Comparison of ENCODE assay signal across 8 cellular contexts in the genomic region with DNA sequence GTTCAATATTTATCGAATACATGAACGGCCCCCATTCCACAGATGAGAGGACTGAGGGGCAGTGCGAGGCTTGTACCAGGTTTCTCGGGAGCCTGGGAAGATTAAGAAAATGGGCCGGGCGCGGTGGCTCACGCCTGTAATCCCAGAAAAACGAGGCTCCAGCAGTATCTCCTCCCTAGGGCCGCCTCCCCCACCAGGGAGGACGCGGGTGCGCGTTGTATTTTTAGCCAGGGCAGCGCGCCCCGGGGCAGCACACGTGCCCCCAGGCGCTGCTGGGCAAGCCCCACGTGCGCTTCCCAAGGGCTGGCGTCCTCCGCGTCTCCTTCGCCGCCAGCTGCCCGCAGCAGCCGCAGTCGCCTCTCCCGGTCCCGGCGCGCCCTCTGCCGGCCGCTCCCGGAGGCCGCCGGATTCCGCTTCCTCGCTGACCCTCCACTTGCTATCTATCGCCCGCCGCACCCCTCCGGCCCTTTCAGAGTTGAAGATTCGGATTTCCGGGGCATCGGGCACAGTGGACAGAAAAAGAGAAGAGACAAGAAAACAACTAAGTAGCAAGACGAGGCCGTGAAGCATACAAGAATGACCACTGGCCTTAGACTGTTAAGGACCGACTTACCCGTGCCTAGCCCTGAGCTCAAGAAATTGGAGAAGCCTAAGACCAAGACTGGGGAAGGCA. TPM values are rescaled to one million over a fixed set of nuclear protein-coding genes. Genes with fewer than 3 reads are reported as not detected.
DNase-seq lines count a peak whose midpoint lies in the region; ATAC-seq, FAIRE-seq and TF ChIP-seq lines count a peak whose summit lies in the region.

No MANE protein-coding gene starts in this region.

- H2BK15ac ChIP-seq in H1 (ENCODE audit: low read length) (0 out of 2 replicates have a peak overlapping the region, but pooled peaks have one; percentile 20), mesenchymal stem cell (ENCODE audit: low read depth, poor library complexity, severe bottlenecking) (no peak overlapping the region)

- peak in 1 of 2 experiments; percentile 83; a peak in 2 of 3 replicates for TF ChIP-seq EP300 in H1 (IDR thresholded peaks at IDR 0.05; ENCODE audit: borderline replicate concordance in 1 of 2, low read depth in 2 of 2, low read length in 2 of 2)

- H2BK5ac ChIP-seq in H1 (ENCODE audit: low read depth, low read length): no peak overlapping the region; the same call in 1 of the 2 replicates
- H2BK5ac ChIP-seq in mesenchymal stem cell (ENCODE audit: low read depth, low read length, poor library complexity, severe bottlenecking): no peak overlapping the region

- no peak overlapping the region for H2BK120ac ChIP-seq in H1 (replicated peaks; ENCODE audit: low read depth, low read length)
- H2BK120ac ChIP-seq in mesenchymal stem cell (ENCODE audit: low read depth, low read length): no peak overlapping the region

- H3K9me3 Mint-ChIP-seq in activated CD4-positive, alpha-beta memory T cell treated with anti-CD3 and anti-CD28 coated beads for 36 hours: no peaks in the 10 kb centered on the region

- H4K5ac ChIP-seq in H1 (ENCODE audit: insufficient read length, low read depth, low read length): peak overlapping the region; percentile 7

- H3K4me3 ChIP-seq in BLaER1 treated with 17β-estradiol and CSF1 and Interleukin-3, amounts not matched to agents 10 nM and 100 nM: peak overlapping the region in 1 of 10 experiments; percentile 37; a peak in 3 of 20 replicates
- H3K4me3 ChIP-seq in H1 (ENCODE audit: extremely low read depth in 1 of 4, insufficient read depth in 2 of 4, low read depth in 3 of 4, low read length in 4 of 4) (peak overlapping the region in 1 of 4 experiments; percentile 51; a peak in 2 of 8 replicates), mesenchymal stem cell (ENCODE audit: insufficient read depth in 1 of 2, low read depth in 1 of 2, low read length in 2 of 2) (peak overlapping the region in 1 of 2 experiments; percentile 66)

- H2AFZ ChIP-seq in H1 (ENCODE audit: low read length) (0 out of 2 replicates have a peak overlapping the region, but pooled peaks have one; percentile 95), mesenchymal stem cell (ENCODE audit: low read depth, low read length) (no peak overlapping the region)

- DNase-seq in HCEC 1CT (peak; percentile 73), NCI-H69 (lab: John Stamatoyannopoulos, UW) (peak; percentile 81), H1 (ENCODE audit: low read depth in 1 of 2, low spot score in 2 of 2) (peak in 1 of 2 experiments; percentile 96), mesenchymal stem cell (peak; percentile 84)
- peak; percentile 79 for DNase-seq in activated CD4-positive, alpha-beta memory T cell treated with anti-CD3 and anti-CD28 coated beads for 36 hours
- peak; percentile 61 for DNase-seq in stimulated activated CD8-positive, alpha-beta memory T cell treated with anti-CD3 and anti-CD28 coated beads, Interleukin-4, amount 100 ng/mL, for 24 hours (ENCODE audit: low read depth)

- no peak for TF ChIP-seq POLR2A in H1 (IDR thresholded peaks at IDR 0.05; ENCODE audit: control extremely low read depth in 1 of 2, low read depth in 2 of 2, low read length in 2 of 2)

- H3K18ac ChIP-seq in H1 (ENCODE audit: extremely low read depth, low read length) (no peak overlapping the region; the same call in 1 of the 2 replicates), mesenchymal stem cell (ENCODE audit: low read depth in 1 of 2, low read length in 2 of 2) (no peak overlapping the region)

- no peak overlapping the region for H3K27ac Mint-ChIP-seq in activated CD4-positive, alpha-beta memory T cell treated with anti-CD3 and anti-CD28 coated beads for 36 hours

- peaks cover 0 to 16% (median 0%) of the 10 kb centered on the region in 11 experiments; a peak in 3 of 22 replicates for H4K20me1 ChIP-seq in BLaER1 treated with 17β-estradiol and CSF1 and Interleukin-3, amounts not matched to agents 10 nM and 100 nM
- peaks cover 0 to 9% of the 10 kb centered on the region in 2 experiments for H4K20me1 ChIP-seq in H1 (replicated peaks in 1 of 2; ENCODE audit: control insufficient read depth in 1 of 2, insufficient read depth in 2 of 2, low read length in 2 of 2)

- peaks cover 15 to 41% (median 37%) of the 10 kb centered on the region in 10 experiments for H3K4me1 ChIP-seq in BLaER1 treated with 17β-estradiol and CSF1 and Interleukin-3, amounts not matched to agents 10 nM and 100 nM
- peaks cover 0 to 14% (median 5%) of the 10 kb centered on the region in 4 experiments; a peak in 5 of 7 replicates for H3K4me1 ChIP-seq in H1 (replicated peaks in 1 of 4; ENCODE audit: control insufficient read depth in 3 of 4, insufficient read depth in 4 of 4, low read length in 3 of 4)
- peaks cover 18% of the 10 kb centered on the region for H3K4me1 ChIP-seq in mesenchymal stem cell (ENCODE audit: control insufficient read depth, insufficient read depth, low read depth, low read length)

- no peak for ATAC-seq in GM19328 (IDR thresholded peaks at IDR 0.05; ENCODE audit: unreplicated experiment)

- H2BK12ac ChIP-seq in H1 (ENCODE audit: low read depth, low read length) (peak overlapping the region; percentile 75; the same call in 1 of the 2 replicates), mesenchymal stem cell (ENCODE audit: low read length in 2 of 2) (no peak overlapping the region)

- no peak overlapping the region for H3K27ac ChIP-seq in BLaER1 treated with 17β-estradiol and CSF1 and Interleukin-3, amounts not matched to agents 10 nM and 100 nM
- H3K27ac ChIP-seq in H1 (ENCODE audit: low read depth, low read length): no peak overlapping the region
- no peak overlapping the region for H3K27ac ChIP-seq in mesenchymal stem cell (ENCODE audit: low read length, poor library complexity, severe bottlenecking)

- WGBS in H1 (ENCODE audit: extremely low coverage in 1 of 2, insufficient coverage in 1 of 2, insufficient read length in 1 of 2, insufficient replicate concordance in 2 of 2, low coverage in 1 of 2, low lambda C conversion rate in 2 of 2, missing lambda C conversion rate in 1 of 2), 2 experiments: 14% methylated on average over 44 of the region's 51 CpGs; no CpG with 5 or more reads in 1 of the 2 experiments
- WGBS in mesenchymal stem cell: 7% methylated on average over 42 of the region's 51 CpGs

- H3K79me2 ChIP-seq in H1 (ENCODE audit: control insufficient read depth in 1 of 2, insufficient read depth in 2 of 2, low read length in 2 of 2): no peaks in the 10 kb centered on the region

- peaks cover 48 to 60% (median 52%) of the 10 kb centered on the region in 11 experiments for H3K27me3 ChIP-seq in BLaER1 treated with 17β-estradiol and CSF1 and Interleukin-3, amounts not matched to agents 10 nM and 100 nM
- H3K27me3 ChIP-seq in H1 (replicated peaks in 1 of 4; ENCODE audit: control insufficient read depth in 3 of 4, extremely low read depth in 1 of 4, insufficient read depth in 3 of 4, low read length in 3 of 4) (peaks cover 3 to 11% (median 9%) of the 10 kb centered on the region in 4 experiments), mesenchymal stem cell (ENCODE audit: control insufficient read depth in 1 of 2, insufficient read depth in 1 of 2, low read length in 2 of 2) (peaks cover 40 to 41% of the 10 kb centered on the region in 2 experiments)

- H3K79me1 ChIP-seq in H1 (ENCODE audit: low read depth, low read length) (peaks cover 2% of the 10 kb centered on the region; the same call in 1 of the 2 replicates), mesenchymal stem cell (replicated peaks; ENCODE audit: low read length, poor library complexity, severe bottlenecking) (no peaks in the 10 kb centered on the region)

- POLR2A ChIA-PET in activated CD4-positive, alpha-beta memory T cell treated with anti-CD3 and anti-CD28 coated beads for 36 hours (lab: Charles Lee): interaction anchor here (0.6 to 1.7 kb wide), 5 partner anchors 9 to 258 kb away, joined by 3 to 8 read pairs (median 4); partner anchors contain the start of gene SLC2A4
- POLR2A ChIA-PET in H1 (lab: Charles Lee; ENCODE audit: partially characterized antibody): interaction anchor here (0.7 to 3.5 kb wide), 19 partner anchors 10 to 79 kb away, joined by 3 to 19 read pairs (median 5); partner anchors contain the start of genes CTDNEP1, DVL2, ELP5 and PHF23

- peaks cover 2% of the 10 kb centered on the region; the same call in 1 of the 2 replicates for H3K23me2 ChIP-seq in H1 (ENCODE audit: low read depth, low read length)

- peak overlapping the region; percentile 1 for H3K56ac ChIP-seq in H1 (replicated peaks; ENCODE audit: insufficient read length, low read depth, low read length)

- peak overlapping the region; percentile 52 for H4K91ac ChIP-seq in H1 (replicated peaks; ENCODE audit: insufficient read length, low read length)
- no peak overlapping the region for H4K91ac ChIP-seq in mesenchymal stem cell (ENCODE audit: low read length)

- H3K9ac ChIP-seq in BLaER1 treated with 17β-estradiol and CSF1 and Interleukin-3, amounts not matched to agents 10 nM and 100 nM: peak overlapping the region in 5 of 11 experiments; percentile 33 to 52 (median 40); a peak in 7 of 22 replicates
- H3K9ac ChIP-seq in H1 (replicated peaks in 1 of 4; ENCODE audit: extremely low read depth in 1 of 4, low read depth in 3 of 4, low read length in 3 of 4) (no peak overlapping the region), mesenchymal stem cell (ENCODE audit: low read length) (peak overlapping the region; percentile 46)

- H3K9me3 ChIP-seq in BLaER1 treated with 17β-estradiol and CSF1 and Interleukin-3, amounts not matched to agents 10 nM and 100 nM (replicated peaks in 1 of 11): no peaks in the 10 kb centered on the region
- no peaks in the 10 kb centered on the region; a peak in 1 of 4 replicates for H3K9me3 ChIP-seq in H1 (ENCODE audit: insufficient read depth in 2 of 2, low read depth in 1 of 2, low read length in 1 of 2)
- no peaks in the 10 kb centered on the region for H3K9me3 ChIP-seq in mesenchymal stem cell (ENCODE audit: control insufficient read depth, low read length)

- peaks cover 21% of the 10 kb centered on the region for H3K4me1 Mint-ChIP-seq in activated CD4-positive, alpha-beta memory T cell treated with anti-CD3 and anti-CD28 coated beads for 36 hours (ENCODE audit: low read depth)

- FAIRE-seq in H1 (lab: Jason Lieb, UNC): no peak

- H3K4ac ChIP-seq in H1 (replicated peaks; ENCODE audit: insufficient read length, low read depth, low read length): no peak overlapping the region
- no peak overlapping the region for H3K4ac ChIP-seq in mesenchymal stem cell (ENCODE audit: low read depth in 1 of 2, low read length in 2 of 2)

- TF ChIP-seq RAD21 in H1 (IDR thresholded peaks at IDR 0.05 in 1 of 2, conservative IDR thresholded peaks at IDR 0.05 in 1 of 2; ENCODE audit: low read depth in 2 of 2, low read length in 2 of 2): peak; percentile 93 to 95

- intact Hi-C loops in activated CD4-positive, alpha-beta memory T cell treated with anti-CD3 and anti-CD28 coated beads for 36 hours (cut with micrococcal nuclease): loop anchor here (1.0 to 2.0 kb wide), 3 partner anchors 16 to 250 kb away; no protein-coding TSS in a partner anchor

- CTCF ChIA-PET in activated CD4-positive, alpha-beta memory T cell treated with anti-CD3 and anti-CD28 coated beads for 36 hours (lab: Charles Lee): interaction anchor here (0.5 to 5.5 kb wide), 46 partner anchors 8 to 636 kb away, joined by 3 to 145 read pairs (median 4); partner anchors contain the start of genes ACADVL, ACAP1, DLG4 and DVL2
- CTCF ChIA-PET in H1 (lab: Charles Lee; ENCODE audit: partially characterized antibody): interaction anchor here (0.5 to 2.8 kb wide), 32 partner anchors 8 to 1316 kb away, joined by 3 to 42 read pairs (median 5); partner anchors contain the start of genes ACADVL, ACAP1, DLG4 and GABARAP

- no peaks in the 10 kb centered on the region for H3K36me3 Mint-ChIP-seq in activated CD4-positive, alpha-beta memory T cell treated with anti-CD3 and anti-CD28 coated beads for 36 hours

- H3K4me2 ChIP-seq in BLaER1 treated with 17β-estradiol and CSF1 and Interleukin-3, amounts not matched to agents 10 nM and 100 nM: peak overlapping the region; percentile 74 to 90 (median 82)
- H3K4me2 ChIP-seq in H1 (ENCODE audit: insufficient read depth in 1 of 2, low read depth in 2 of 2, low read length in 2 of 2) (peak overlapping the region; percentile 33 to 73), mesenchymal stem cell (ENCODE audit: low read length, poor library complexity, severe bottlenecking) (peak overlapping the region; percentile 56)

- H4K8ac ChIP-seq in H1 (ENCODE audit: extremely low read depth, insufficient read depth, low read length): peak overlapping the region; percentile 69; the same call in 1 of the 2 replicates
- no peak overlapping the region for H4K8ac ChIP-seq in mesenchymal stem cell (ENCODE audit: low read length)

- H2BK20ac ChIP-seq in H1 (ENCODE audit: low read length): no peak overlapping the region

- H2AK5ac ChIP-seq in H1 (ENCODE audit: low read depth, low read length): no peak overlapping the region
- H2AK5ac ChIP-seq in mesenchymal stem cell (ENCODE audit: low read length, severe bottlenecking): no peak overlapping the region

- H3K36me3 ChIP-seq in BLaER1 treated with 17β-estradiol and CSF1 and Interleukin-3, amounts not matched to agents 10 nM and 100 nM: no peaks in the 10 kb centered on the region
- H3K36me3 ChIP-seq in H1 (ENCODE audit: control insufficient read depth in 2 of 4, insufficient read depth in 4 of 4, low read length in 3 of 4) (no peaks in the 10 kb centered on the region), mesenchymal stem cell (ENCODE audit: control insufficient read depth in 1 of 2, insufficient read depth in 2 of 2, low read depth in 1 of 2, low read length in 2 of 2) (no peaks in the 10 kb centered on the region)

- TF ChIP-seq CTCF in H1 (IDR thresholded peaks at IDR 0.05; ENCODE audit: control extremely low read depth in 1 of 3, insufficient read depth in 1 of 3, low read depth in 1 of 3, low read length in 3 of 3): peak; percentile 84 to 96 (median 90)

- H3K23ac ChIP-seq in H1 (ENCODE audit: insufficient read length): no peak overlapping the region
- H3K23ac ChIP-seq in mesenchymal stem cell (ENCODE audit: low read length in 2 of 2): no peak overlapping the region

- peaks cover 26% of the 10 kb centered on the region for H3K27me3 Mint-ChIP-seq in activated CD4-positive, alpha-beta memory T cell treated with anti-CD3 and anti-CD28 coated beads for 36 hours

- no peak overlapping the region for H3K14ac ChIP-seq in H1 (ENCODE audit: insufficient read length)
- no peak overlapping the region for H3K14ac ChIP-seq in mesenchymal stem cell (ENCODE audit: low read length in 2 of 2)

- H3K4me3 Mint-ChIP-seq in activated CD4-positive, alpha-beta memory T cell treated with anti-CD3 and anti-CD28 coated beads for 36 hours: peak overlapping the region; percentile 35

RNA-seq across cellular contexts. Expression of gene YBX2, which starts 1.9 kb away (rescaled TPM):
- total RNA-seq in activated CD4-positive, alpha-beta memory T cell treated with anti-CD3 and anti-CD28 coated beads for 36 hours: under 1 TPM; 0.70 to 0.83 TPM
- total RNA-seq in H1 (2021; fragmentation: NEBNext Ultra II Directional; extraction: Animal tissue kit (Norgen Biotek cat#: 25700)): 27.6 and 30.5 TPM in 2 replicates
- polyA plus RNA-seq in H1 (2011; rRNA removed): 19.2 and 35.5 TPM in 2 replicates
- polyA plus RNA-seq in H1 (2011; cell fraction: cytosol; rRNA removed): 28.3 TPM
- 105 TPM for polyA plus RNA-seq in H1 (2011; cell fraction: nucleus; rRNA removed)
- 24.2 to 40.9 TPM (median 34.5 TPM) in 4 replicates for polyA plus RNA-seq in H1 (2012, experiment 1 of 2)
- polyA plus RNA-seq in H1 (2012, experiment 2 of 2): 31.0 TPM
- 44.7 TPM for polyA plus RNA-seq in H1 (2013, experiment 1 of 2)
- 42.3 TPM for polyA plus RNA-seq in H1 (2013, experiment 2 of 2)
- polyA minus RNA-seq in H1 (2011; rRNA and poly(A)+ RNA removed): 5.5 and 10.0 TPM in 2 replicates
- polyA minus RNA-seq in H1 (2011; cell fraction: cytosol; rRNA and poly(A)+ RNA removed): 11.9 TPM
- polyA minus RNA-seq in H1 (2011; cell fraction: nucleus; rRNA and poly(A)+ RNA removed): 11.7 TPM
- polyA plus RNA-seq in mesenchymal stem cell (2013, experiment 1 of 2): 0.11 TPM
- 0.05 TPM for polyA plus RNA-seq in mesenchymal stem cell (2013, experiment 2 of 2)

RNA-seq across cellular contexts. Expression of gene EIF5A, which starts 11.1 kb away (rescaled TPM):
- total RNA-seq in activated CD4-positive, alpha-beta memory T cell treated with anti-CD3 and anti-CD28 coated beads for 36 hours: 100 to 1,000 TPM; 774 to 776 TPM
- 1,158 and 1,172 TPM in 2 replicates for total RNA-seq in H1 (2021; fragmentation: NEBNext Ultra II Directional; extraction: Animal tissue kit (Norgen Biotek cat#: 25700))
- polyA plus RNA-seq in H1 (2011; rRNA removed): 717 and 962 TPM in 2 replicates
- 875 TPM for polyA plus RNA-seq in H1 (2011; cell fraction: cytosol; rRNA removed)
- 719 TPM for polyA plus RNA-seq in H1 (2011; cell fraction: nucleus; rRNA removed)
- 1,190 to 1,288 TPM (median 1,234 TPM) in 4 replicates for polyA plus RNA-seq in H1 (2012, experiment 1 of 2)
- 1,228 TPM for polyA plus RNA-seq in H1 (2012, experiment 2 of 2)
- 992 TPM for polyA plus RNA-seq in H1 (2013, experiment 1 of 2)
- 1,009 TPM for polyA plus RNA-seq in H1 (2013, experiment 2 of 2)
- polyA minus RNA-seq in H1 (2011; rRNA and poly(A)+ RNA removed): 837 and 958 TPM in 2 replicates
- 476 TPM for polyA minus RNA-seq in H1 (2011; cell fraction: cytosol; rRNA and poly(A)+ RNA removed)
- polyA minus RNA-seq in H1 (2011; cell fraction: nucleus; rRNA and poly(A)+ RNA removed): 281 TPM
- polyA plus RNA-seq in mesenchymal stem cell (2013, experiment 1 of 2): 537 TPM
- 553 TPM for polyA plus RNA-seq in mesenchymal stem cell (2013, experiment 2 of 2)

RNA-seq across cellular contexts. Expression of gene SLC2A4, which starts 14.8 kb away (rescaled TPM):
- under 1 TPM; 0.15 to 0.19 TPM for total RNA-seq in activated CD4-positive, alpha-beta memory T cell treated with anti-CD3 and anti-CD28 coated beads for 36 hours
- total RNA-seq in H1 (2021; fragmentation: NEBNext Ultra II Directional; extraction: Animal tissue kit (Norgen Biotek cat#: 25700)): 5.7 and 6.4 TPM in 2 replicates
- 6.9 and 10.6 TPM in 2 replicates for polyA plus RNA-seq in H1 (2011; rRNA removed)
- polyA plus RNA-seq in H1 (2011; cell fraction: cytosol; rRNA removed): 7.5 TPM
- polyA plus RNA-seq in H1 (2011; cell fraction: nucleus; rRNA removed): 15.5 TPM
- polyA plus RNA-seq in H1 (2012, experiment 1 of 2): 3.5 to 5.8 TPM (median 5.0 TPM) in 4 replicates
- 3.6 TPM for polyA plus RNA-seq in H1 (2012, experiment 2 of 2)
- polyA plus RNA-seq in H1 (2013, experiment 1 of 2): 7.3 TPM
- polyA plus RNA-seq in H1 (2013, experiment 2 of 2): 6.6 TPM
- 6.4 and 9.5 TPM in 2 replicates for polyA minus RNA-seq in H1 (2011; rRNA and poly(A)+ RNA removed)
- polyA minus RNA-seq in H1 (2011; cell fraction: cytosol; rRNA and poly(A)+ RNA removed): 5.3 TPM
- 13.3 TPM for polyA minus RNA-seq in H1 (2011; cell fraction: nucleus; rRNA and poly(A)+ RNA removed)
- polyA plus RNA-seq in mesenchymal stem cell (2013, experiment 1 of 2): 0.19 TPM
- 0.23 TPM for polyA plus RNA-seq in mesenchymal stem cell (2013, experiment 2 of 2)

RNA-seq across cellular contexts. Expression of gene GPS2, which starts 18.8 kb away (rescaled TPM):
- 10 to 100 TPM; 34.9 to 38.7 TPM for total RNA-seq in activated CD4-positive, alpha-beta memory T cell treated with anti-CD3 and anti-CD28 coated beads for 36 hours
- 67.0 and 74.8 TPM in 2 replicates for total RNA-seq in H1 (2021; fragmentation: NEBNext Ultra II Directional; extraction: Animal tissue kit (Norgen Biotek cat#: 25700))
- polyA plus RNA-seq in H1 (2011; rRNA removed): 152 and 203 TPM in 2 replicates
- polyA plus RNA-seq in H1 (2011; cell fraction: cytosol; rRNA removed): 79.1 TPM
- 153 TPM for polyA plus RNA-seq in H1 (2011; cell fraction: nucleus; rRNA removed)
- 73.9 to 93.2 TPM (median 88.0 TPM) in 4 replicates for polyA plus RNA-seq in H1 (2012, experiment 1 of 2)
- polyA plus RNA-seq in H1 (2012, experiment 2 of 2): 103 TPM
- polyA plus RNA-seq in H1 (2013, experiment 1 of 2): 63.1 TPM
- polyA plus RNA-seq in H1 (2013, experiment 2 of 2): 58.9 TPM
- polyA minus RNA-seq in H1 (2011; rRNA and poly(A)+ RNA removed): 43.0 and 79.6 TPM in 2 replicates
- polyA minus RNA-seq in H1 (2011; cell fraction: cytosol; rRNA and poly(A)+ RNA removed): 44.0 TPM
- polyA minus RNA-seq in H1 (2011; cell fraction: nucleus; rRNA and poly(A)+ RNA removed): 47.7 TPM
- 48.9 TPM for polyA plus RNA-seq in mesenchymal stem cell (2013, experiment 1 of 2)
- polyA plus RNA-seq in mesenchymal stem cell (2013, experiment 2 of 2): 47.3 TPM

RNA-seq across cellular contexts. Expression of gene NEURL4, which starts 32.8 kb away (rescaled TPM):
- total RNA-seq in activated CD4-positive, alpha-beta memory T cell treated with anti-CD3 and anti-CD28 coated beads for 36 hours: 10 to 100 TPM; 26.9 to 29.3 TPM
- total RNA-seq in H1 (2021; fragmentation: NEBNext Ultra II Directional; extraction: Animal tissue kit (Norgen Biotek cat#: 25700)): 46.8 and 55.4 TPM in 2 replicates
- polyA plus RNA-seq in H1 (2011; rRNA removed): 29.6 and 39.9 TPM in 2 replicates
- 25.8 TPM for polyA plus RNA-seq in H1 (2011; cell fraction: cytosol; rRNA removed)
- 261 TPM for polyA plus RNA-seq in H1 (2011; cell fraction: nucleus; rRNA removed)
- polyA plus RNA-seq in H1 (2012, experiment 1 of 2): 32.3 to 49.5 TPM (median 46.3 TPM) in 4 replicates
- 25.9 TPM for polyA plus RNA-seq in H1 (2012, experiment 2 of 2)
- 18.6 TPM for polyA plus RNA-seq in H1 (2013, experiment 1 of 2)
- 19.7 TPM for polyA plus RNA-seq in H1 (2013, experiment 2 of 2)
- polyA minus RNA-seq in H1 (2011; rRNA and poly(A)+ RNA removed): 32.3 and 33.5 TPM in 2 replicates
- 21.3 TPM for polyA minus RNA-seq in H1 (2011; cell fraction: cytosol; rRNA and poly(A)+ RNA removed)
- 76.2 TPM for polyA minus RNA-seq in H1 (2011; cell fraction: nucleus; rRNA and poly(A)+ RNA removed)
- polyA plus RNA-seq in mesenchymal stem cell (2013, experiment 1 of 2): 9.9 TPM
- 8.3 TPM for polyA plus RNA-seq in mesenchymal stem cell (2013, experiment 2 of 2)

Comparison
In these comparisons a context has a peak if more than half of its experiments do, and no peak if none do; other contexts are left out.
1. RNA of gene YBX2, which starts 1.9 kb away (total RNA-seq): 27.6 to 30.5 TPM in H1; 0.70 to 0.83 TPM in activated CD4-positive, alpha-beta memory T cell treated with anti-CD3 and anti-CD28 coated beads for 36 hours; every median in the first group is over 10 times any median in the second.
2. Peak in every context shown above with its lines, with median percentiles within 50 percentile points of each other: H3K4me2 ChIP-seq.